Comparison of ENCODE assay signal across 15 cellular contexts in the genomic region with DNA sequence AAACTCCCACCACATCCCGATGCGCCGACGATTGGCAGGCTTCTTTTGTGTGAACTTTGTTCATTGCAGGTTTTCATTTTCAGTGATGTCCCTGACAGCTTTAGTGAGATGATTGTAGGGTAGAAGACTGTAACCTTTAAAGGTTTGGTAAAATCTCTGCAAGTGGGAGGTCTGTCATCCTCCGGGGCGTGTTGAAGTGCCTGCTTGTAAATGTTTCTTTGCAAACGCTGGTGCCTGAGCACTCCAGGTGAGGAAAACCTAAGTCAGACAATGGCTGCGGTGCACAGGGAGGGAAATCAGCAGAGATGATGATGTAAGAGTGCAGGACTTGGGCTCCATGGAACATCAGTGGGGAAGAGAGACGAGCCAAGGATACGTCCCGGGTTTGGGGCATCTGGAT.
A peak's percentile ranks its signal among the peaks of the same experiment; 100 is the strongest.
DNase-seq lines count a peak whose midpoint lies in the region; ATAC-seq and TF ChIP-seq lines count a peak whose summit lies in the region.
"Had no signal": no experiment of that assay in that cellular context is flagged by ENCODE, and none has a peak within 500 bp of the region (broad histone marks: within the 10 kb centered on the region; RNA-seq: fewer than 3 reads in every experiment).

No MANE protein-coding gene starts in this region.

- BruUV-seq in IMR-90 (replicated peaks; lab: Mats Ljungman, UMichigan): no TSS peak

- no peak overlapping the region for H2BK5ac ChIP-seq in IMR-90 (ENCODE audit: low read depth, low read length, poor library complexity, severe bottlenecking)

- peak overlapping the region; percentile 43; the same call in 1 of the 2 replicates for H3K4ac ChIP-seq in IMR-90 (ENCODE audit: low read depth, low read length)

- H3K27me3 ChIP-seq in IMR-90 (ENCODE audit: control insufficient read depth, insufficient read depth, low read length) (no peaks in the 10 kb centered on the region), subcutaneous abdominal adipose tissue (ENCODE audit: control insufficient read depth in 5 of 5, insufficient read depth in 4 of 5, low read length in 5 of 5) (no peaks in the 10 kb centered on the region), body of pancreas (no peaks in the 10 kb centered on the region)

- H3K23ac ChIP-seq in IMR-90 (ENCODE audit: low read depth, low read length): no peak overlapping the region

- dilution Hi-C loops in IMR-90 (cut with HindIII; ENCODE audit: low sequenced_read_pairs, unreplicated experiment): no loop called here

- intact Hi-C loops in IMR-90 (cut with micrococcal nuclease): loop anchor here (2.0 to 10.0 kb wide), 2 partner anchors 31 to 169 kb away; no protein-coding TSS in a partner anchor
- intact Hi-C loops in body of pancreas (cut with DNase I): no loop called here

- peak overlapping the region; percentile 84 for H2AK5ac ChIP-seq in IMR-90 (ENCODE audit: low read depth, low read length)

- no peak overlapping the region for H2AFZ ChIP-seq in IMR-90 (replicated peaks; ENCODE audit: low read length, poor library complexity)

- ATAC-seq in IMR-90 (ENCODE audit: low read depth): no peak
- ATAC-seq in body of pancreas: no peak
- ATAC-seq: CD8-positive, alpha-beta T cell had no signal

- POLR2A ChIA-PET in IMR-90 (lab: Charles Lee; ENCODE audit: unreplicated experiment): interaction anchor here (0.5 to 0.6 kb wide), 2 partner anchors 188 to 1245 kb away, joined by 3 to 4 read pairs; no protein-coding TSS in a partner anchor

- peak overlapping the region; percentile 62 for H2AK9ac ChIP-seq in IMR-90 (replicated peaks; ENCODE audit: low read depth, low read length, poor library complexity)

- peak overlapping the region; percentile 37; the same call in 1 of the 2 replicates for H2BK20ac ChIP-seq in IMR-90 (ENCODE audit: low read depth, low read length)

- H3K9me3 ChIP-seq in IMR-90 (ENCODE audit: control insufficient read depth, insufficient read depth, low read length) (no peaks in the 10 kb centered on the region), subcutaneous abdominal adipose tissue (ENCODE audit: control insufficient read depth in 5 of 5, low read length in 5 of 5) (no peaks in the 10 kb centered on the region), body of pancreas (no peaks in the 10 kb centered on the region)
- H3K9me3 ChIP-seq: HAP-1 had no signal

- H3K4me2 ChIP-seq in IMR-90 (ENCODE audit: low read depth, low read length): no peak overlapping the region

- CTCF ChIA-PET in IMR-90 (lab: Yijun Ruan, JAX): no interaction called here

- H2BK120ac ChIP-seq in IMR-90 (ENCODE audit: low read depth, low read length): peak overlapping the region; percentile 62; the same call in 1 of the 2 replicates

- DNase-seq in IMR-90 (no peak), NCI-H2227 treated with DMSO at 0.1 percent for 48 hours (lab: John Stamatoyannopoulos, UW) (peak; percentile 0), coronary artery (ENCODE audit: low spot score) (no peak), SIG-M5 treated with dmso at 0.1 percent for 504 hours (lab: John Stamatoyannopoulos, UW; ENCODE audit: unreplicated experiment) (no peak), body of pancreas (no peak), amygdala (lab: John Stamatoyannopoulos, UW) (no peak), middle frontal gyrus (ENCODE audit: extremely low spot score, low spot score) (no peak)
- DNase-seq: CD8-positive, alpha-beta T cell; COR-L47; DMS153; DMS79 treated with DMSO at 0.1 percent for 48 hours; EL; GOT3 had no signal

- in situ Hi-C loops in IMR-90 (cut with MboI; ENCODE audit: low sequenced_read_pairs): no loop called here

- TF ChIP-seq POLR2A in IMR-90 (IDR thresholded peaks at IDR 0.05; ENCODE audit: low read depth, low read length) (no peak), body of pancreas (IDR thresholded peaks at IDR 0.05) (no peak)

- TF ChIP-seq CTCF in IMR-90 (conservative IDR thresholded peaks at IDR 0.05; ENCODE audit: low read depth, low read length) (no peak), coronary artery (IDR thresholded peaks at IDR 0.05) (no peak), body of pancreas (IDR thresholded peaks at IDR 0.05) (no peak)

- peaks cover 11% of the 10 kb centered on the region; the same call in 1 of the 2 replicates for H3K9me1 ChIP-seq in IMR-90 (ENCODE audit: insufficient read depth, low read length)

- H3K56ac ChIP-seq in IMR-90 (ENCODE audit: extremely low read depth, insufficient read depth, low read length): no peak overlapping the region

- no peak overlapping the region for H3K27ac ChIP-seq in IMR-90 (ENCODE audit: insufficient read depth, low read length)
- H3K27ac ChIP-seq in coronary artery: peak overlapping the region; percentile 57 to 92
- peak overlapping the region; percentile 98 for H3K27ac ChIP-seq in subcutaneous abdominal adipose tissue (ENCODE audit: low read depth, low read length)
- H3K27ac ChIP-seq in body of pancreas: no peak overlapping the region

- no peak overlapping the region for H4K8ac ChIP-seq in IMR-90 (ENCODE audit: low read depth in 2 of 2, low read length in 2 of 2)

- H3K18ac ChIP-seq in IMR-90 (ENCODE audit: low read depth, low read length): no peak overlapping the region

- no peak overlapping the region; the same call in 2 of the 3 replicates for H2BK15ac ChIP-seq in IMR-90 (ENCODE audit: low read depth, low read length)

- no peak overlapping the region for H4K5ac ChIP-seq in IMR-90 (ENCODE audit: low read depth, low read length)

- 70% methylated on average over 5 of the region's 11 CpGs; no CpG with 5 or more reads in 1 of the 2 experiments for WGBS in IMR-90 (ENCODE audit: extremely low coverage in 2 of 2, insufficient read length in 1 of 2), 2 experiments
- 53 to 65% methylated on average over 11 of the region's 11 CpGs for WGBS in body of pancreas, 2 donors

- H3K36me3 ChIP-seq in IMR-90 (ENCODE audit: control insufficient read depth, insufficient read depth, low read length): no peaks in the 10 kb centered on the region
- H3K36me3 ChIP-seq in subcutaneous abdominal adipose tissue (ENCODE audit: control insufficient read depth in 5 of 5, insufficient read depth in 5 of 5, low read length in 5 of 5): no peaks in the 10 kb centered on the region
- no peaks in the 10 kb centered on the region for H3K36me3 ChIP-seq in body of pancreas (replicated peaks in 1 of 2; ENCODE audit: insufficient read depth in 1 of 2, low read depth in 2 of 2)
- H3K36me3 ChIP-seq: HAP-1 had no signal

- no peaks in the 10 kb centered on the region for H4K20me1 ChIP-seq in IMR-90 (ENCODE audit: insufficient read depth, low read length)

- no peak for TF ChIP-seq RAD21 in IMR-90 (IDR thresholded peaks at IDR 0.05; ENCODE audit: low read length)

- H3K79me1 ChIP-seq in IMR-90 (ENCODE audit: low read depth in 1 of 2, low read length in 2 of 2): no peaks in the 10 kb centered on the region

- H3K9ac ChIP-seq in IMR-90 (ENCODE audit: low read depth, low read length) (no peak overlapping the region), subcutaneous abdominal adipose tissue (ENCODE audit: low read length in 5 of 5) (no peak overlapping the region)

- H4K91ac ChIP-seq in IMR-90 (ENCODE audit: insufficient read depth, low read depth, low read length): 0 out of 2 replicates have a peak overlapping the region, but pooled peaks have one; percentile 12

- H3K4me3 ChIP-seq in IMR-90 (ENCODE audit: insufficient read depth, low read depth, low read length) (no peak overlapping the region), coronary artery (no peak overlapping the region), subcutaneous abdominal adipose tissue (ENCODE audit: low read depth in 1 of 5, low read length in 5 of 5) (no peak overlapping the region), body of pancreas (no peak overlapping the region)
- H3K4me3 ChIP-seq: HAP-1 had no signal

- H3K4me1 ChIP-seq in IMR-90 (ENCODE audit: control insufficient read depth, insufficient read depth, low read length) (peaks cover 12% of the 10 kb centered on the region), subcutaneous abdominal adipose tissue (ENCODE audit: control insufficient read depth in 5 of 5, insufficient read depth in 5 of 5, low read length in 5 of 5) (peaks cover 7 to 42% (median 37%) of the 10 kb centered on the region in 5 donors), body of pancreas (no peaks in the 10 kb centered on the region)
- H3K4me1 ChIP-seq: HAP-1 had no signal

- no peak overlapping the region for H3K14ac ChIP-seq in IMR-90 (replicated peaks; ENCODE audit: low read depth, low read length)

TF ChIP-seq in IMR-90, 13 proteins besides CTCF, POLR2A, EP300 and RAD21:
- TF ChIP-seq RCOR1 (IDR thresholded peaks at IDR 0.05; ENCODE audit: insufficient replicate concordance, low read length): no peak
- TF ChIP-seq BHLHE40 (IDR thresholded peaks at IDR 0.05; ENCODE audit: low read depth, low read length): no peak
- TF ChIP-seq USF2 (IDR thresholded peaks at IDR 0.05; ENCODE audit: low read depth, low read length): no peak
- TF ChIP-seq RFX5 (IDR thresholded peaks at IDR 0.05; ENCODE audit: low read depth, low read length): no peak
- no peak for TF ChIP-seq MXI1 (IDR thresholded peaks at IDR 0.05; ENCODE audit: borderline replicate concordance, low read depth, low read length)
- TF ChIP-seq SMC3 (IDR thresholded peaks at IDR 0.05; ENCODE audit: low read depth, low read length): no peak
- no peak for TF ChIP-seq CEBPB (IDR thresholded peaks at IDR 0.05; ENCODE audit: low read depth, low read length)
- no peak for TF ChIP-seq FOS (IDR thresholded peaks at IDR 0.05; ENCODE audit: low read depth, low read length)

Comparison
In these comparisons a context has a peak if more than half of its experiments do, and no peak if none do; other contexts are left out.
1. H3K27ac ChIP-seq: peak in coronary artery (2 of 2) and subcutaneous abdominal adipose tissue (single experiment); none in IMR-90 (single experiment) and body of pancreas (0 of 4).